Comparison of ENCODE assay signal across 1 cellular context in genomic region chr3:85760342-85760741, GRCh38.
TF ChIP-seq lines count a peak whose summit lies in the region.

No MANE protein-coding gene starts in this region.

TF ChIP-seq in HepG2, 621 proteins besides CTCF, POLR2A, EP300 and RAD21 (continued from another document):
- TF ChIP-seq ARID4A (CRISPR knock-in tag; IDR thresholded peaks at IDR 0.05; ENCODE audit: borderline replicate concordance) (no peak), KDM6A (CRISPR knock-in tag; IDR thresholded peaks at IDR 0.05; ENCODE audit: low read depth) (no peak), WIZ (CRISPR knock-in tag; IDR thresholded peaks at IDR 0.05) (no peak), NFKB2 (CRISPR knock-in tag; IDR thresholded peaks at IDR 0.05; ENCODE audit: borderline replicate concordance) (no peak), CSRNP1 (CRISPR knock-in tag; IDR thresholded peaks at IDR 0.05) (no peak), ZNF20 (CRISPR knock-in tag; IDR thresholded peaks at IDR 0.05) (no peak), SMARCC2 (IDR thresholded peaks at IDR 0.05) (no peak), CCDC6 (CRISPR knock-in tag; IDR thresholded peaks at IDR 0.05) (no peak), ARID5B (CRISPR knock-in tag; IDR thresholded peaks at IDR 0.05) (no peak), MED8 (CRISPR knock-in tag; IDR thresholded peaks at IDR 0.05; ENCODE audit: insufficient replicate concordance) (no peak), THAP11 (CRISPR knock-in tag; IDR thresholded peaks at IDR 0.05) (no peak)
